In the genomic region with DNA sequence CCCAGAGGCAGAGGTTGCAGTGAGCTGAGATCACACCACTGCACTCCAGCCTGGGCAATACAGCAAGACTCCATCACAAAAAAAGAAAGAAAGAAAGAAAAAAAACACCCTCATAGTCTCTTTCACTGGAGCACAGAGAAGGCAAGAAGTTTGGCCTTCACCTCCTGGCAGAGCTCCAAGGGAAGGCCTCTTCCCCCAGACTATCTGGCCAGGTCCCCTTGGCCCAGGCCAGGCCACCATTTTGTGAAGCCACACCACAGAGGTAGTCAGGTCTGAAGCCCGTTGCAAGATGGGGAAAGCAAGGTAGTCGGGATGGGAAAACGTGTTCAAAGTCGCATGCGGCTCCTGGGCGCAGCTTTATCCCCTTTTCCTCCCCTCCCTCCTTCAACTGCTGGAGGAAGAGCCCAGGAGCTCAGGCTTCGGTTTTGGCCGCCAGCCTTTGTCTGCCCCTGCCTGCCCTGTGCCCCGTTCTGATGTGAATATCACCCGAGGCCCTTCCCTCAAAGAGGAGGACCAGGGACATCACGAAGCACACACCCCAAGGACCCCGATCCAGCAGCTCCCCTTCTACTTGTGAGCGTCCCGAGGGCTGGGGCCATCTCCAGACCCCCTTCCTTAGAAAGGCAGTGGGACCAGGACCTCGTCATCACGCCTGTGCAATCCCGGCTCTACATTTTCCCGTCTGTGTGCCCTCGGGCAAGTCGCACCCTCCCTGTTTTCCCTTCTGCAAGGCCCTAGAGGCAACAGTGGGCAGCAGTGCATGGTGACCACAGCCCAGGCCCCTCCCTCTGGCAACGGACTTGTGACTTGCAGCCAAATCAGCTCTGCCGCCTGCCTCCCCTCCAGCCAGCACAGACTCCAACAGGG, we compare ENCODE assay signal across 27 cellular contexts. TPM values are rescaled to one million over a fixed set of nuclear protein-coding genes. Genes with fewer than 3 reads are reported as not detected.
A peak's percentile ranks its signal among the peaks of the same experiment; 100 is the strongest.
DNase-seq lines count a peak whose midpoint lies in the region; ATAC-seq and TF ChIP-seq lines count a peak whose summit lies in the region.
"Had no signal": no experiment of that assay in that cellular context is flagged by ENCODE, and none has a peak within 500 bp of the region (broad histone marks: within the 10 kb centered on the region; RNA-seq: fewer than 3 reads in every experiment).

No MANE protein-coding gene starts in this region.

- H3K9me3 ChIP-seq in BLaER1 (no peaks in the 10 kb centered on the region), fibroblast of lung (ENCODE audit: control insufficient read depth, insufficient read depth, low read depth, low read length) (no peaks in the 10 kb centered on the region)
- H3K9me3 ChIP-seq: esophagus muscularis mucosa, thoracic aorta had no signal

- H3K27ac ChIP-seq in BLaER1 (peak overlapping the region; percentile 91), fibroblast of lung (ENCODE audit: insufficient read depth, low read length) (no peak overlapping the region)
- H3K27ac ChIP-seq: esophagus muscularis mucosa, parathyroid adenoma, thoracic aorta had no signal

- H3K79me2 ChIP-seq in fibroblast of lung (ENCODE audit: control insufficient read depth, insufficient read depth, low read length) = no peaks in the 10 kb centered on the region
- H3K79me2 ChIP-seq: parathyroid adenoma had no signal

- peak overlapping the region; percentile 77 for H3K9ac ChIP-seq in BLaER1
- no peak overlapping the region for H3K9ac ChIP-seq in fibroblast of lung (ENCODE audit: insufficient read depth, low read length)
- H3K9ac ChIP-seq: parathyroid adenoma had no signal

- no peak overlapping the region for H2AFZ ChIP-seq in fibroblast of lung (ENCODE audit: low read length)
- H2AFZ ChIP-seq: parathyroid adenoma had no signal

- H3K4me3 ChIP-seq in BLaER1 (peak overlapping the region; percentile 45), fibroblast of lung (replicated peaks in 1 of 4; ENCODE audit: control extremely low read depth in 1 of 4, insufficient read depth in 1 of 4, low read depth in 3 of 4, low read length in 4 of 4) (no peak overlapping the region)
- H3K4me3 ChIP-seq: dorsolateral prefrontal cortex, esophagus muscularis mucosa, thoracic aorta had no signal

- H4K20me1 ChIP-seq in BLaER1 (peaks cover 17% of the 10 kb centered on the region), fibroblast of lung (ENCODE audit: control insufficient read depth, extremely low read depth, insufficient read depth, low read length) (no peaks in the 10 kb centered on the region)

- TF ChIP-seq CTCF in fibroblast of lung (conservative IDR thresholded peaks at IDR 0.05 in 1 of 2, IDR thresholded peaks at IDR 0.05 in 1 of 2; ENCODE audit: low read depth in 1 of 2, low read length in 2 of 2) = no peak

- no peak for ATAC-seq in GM19395 (IDR thresholded peaks at IDR 0.05; ENCODE audit: unreplicated experiment)
- ATAC-seq: CD8-positive, alpha-beta T cell; left colon had no signal

- H3K27me3 ChIP-seq in BLaER1 (peaks cover 20% of the 10 kb centered on the region; the same call in 1 of the 2 replicates), fibroblast of lung (ENCODE audit: control insufficient read depth, insufficient read depth, low read length) (no peaks in the 10 kb centered on the region)
- H3K27me3 ChIP-seq: dorsolateral prefrontal cortex, esophagus muscularis mucosa had no signal

- H3K4me1 ChIP-seq in BLaER1 (peaks cover 88% of the 10 kb centered on the region), fibroblast of lung (ENCODE audit: control insufficient read depth, extremely low read depth, insufficient read depth, low read length) (no peaks in the 10 kb centered on the region)
- H3K4me1 ChIP-seq: esophagus muscularis mucosa, parathyroid adenoma had no signal

- H3K4me2 ChIP-seq in BLaER1 (peak overlapping the region; percentile 93), fibroblast of lung (ENCODE audit: extremely low read depth, insufficient read depth, low read length) (no peak overlapping the region)

- DNase-seq in NCI-H446 treated with DMSO at 0.1 percent for 48 hours (lab: John Stamatoyannopoulos, UW) = peak; percentile 64
- peak; percentile 11 to 21 for DNase-seq in fibroblast of lung (ENCODE audit: low read depth in 2 of 2)
- peak; percentile 17 for DNase-seq in midbrain (lab: John Stamatoyannopoulos, UW)
- DNase-seq in T-helper 9 cell = no peak
- no peak for DNase-seq in DMS153 treated with DMSO at 0.1 percent for 48 hours (lab: John Stamatoyannopoulos, UW; ENCODE audit: unreplicated experiment)
- no peak for DNase-seq in GM03348 (ENCODE audit: low spot score)
- DNase-seq: activated CD4-positive, alpha-beta memory T cell treated with anti-CD3 and anti-CD28 coated beads, Interleukin-2, amount 10 ng/mL, durations not matched to agents 7 days and 5 days; activated CD8-positive, alpha-beta memory T cell treated with anti-CD3 and anti-CD28 coated beads, Interleukin-2, amount 50 U/mL, for 4 hours; activated naive CD4-positive, alpha-beta T cell treated with Interleukin-2 at 50 U/mL for 16 hours; AML-193; CD8-positive, alpha-beta T cell; left colon; NCI-H1048; NCI-H1694; retina; stimulated activated CD4-positive, alpha-beta T cell treated with anti-CD3 and anti-CD28 coated beads, Interleukin-2, amount 100 ng/mL, for 24 hours; stimulated activated CD8-positive, alpha-beta memory T cell treated with anti-CD3 and anti-CD28 coated beads, Interleukin-4, amount 100 ng/mL, for 48 hours had no signal

- H3K36me3 ChIP-seq in BLaER1 (peaks cover 31% of the 10 kb centered on the region), fibroblast of lung (ENCODE audit: control insufficient read depth, insufficient read depth, low read length) (no peaks in the 10 kb centered on the region)

RNA-seq across cellular contexts. Expression of a gene that starts 17.7 kb away (rescaled TPM):
- total RNA-seq in fibroblast of lung = not detected in 2 replicates
- polyA plus RNA-seq in fibroblast of lung = not detected in 2 replicates
- 0.03 and 0.08 TPM in 2 replicates for polyA plus RNA-seq in fibroblast of lung (2012)
- polyA minus RNA-seq in fibroblast of lung (ENCODE audit: low replicate concordance) = not detected in 2 replicates
- total RNA-seq: A673; HT-29; neural crest cell; T-helper 2 cell treated with Interferon-gamma antibody and Interleukin-4, amounts not matched to agents 100 ng/mL and 5 ng/mL, for 36 hours had no signal

RNA-seq across cellular contexts. Expression of a gene that starts 29.3 kb away (rescaled TPM):
- total RNA-seq in fibroblast of lung = 18.7 and 21.6 TPM in 2 replicates
- polyA plus RNA-seq in fibroblast of lung = 13.4 and 21.0 TPM in 2 replicates
- 24.0 and 32.0 TPM in 2 replicates for polyA plus RNA-seq in fibroblast of lung (2012)
- polyA minus RNA-seq in fibroblast of lung (ENCODE audit: low replicate concordance) = 12.8 and 17.9 TPM in 2 replicates

RNA-seq across cellular contexts. Expression of a gene that starts 29.7 kb away (rescaled TPM):
- 80.4 and 117 TPM in 2 replicates for total RNA-seq in fibroblast of lung
- polyA plus RNA-seq in fibroblast of lung = 112 and 134 TPM in 2 replicates
- polyA plus RNA-seq in fibroblast of lung (2012) = 195 and 245 TPM in 2 replicates
- 75.9 and 99.8 TPM in 2 replicates for polyA minus RNA-seq in fibroblast of lung (ENCODE audit: low replicate concordance)

Comparison
In these comparisons a context has a peak if more than half of its experiments do, and no peak if none do; other contexts are left out.
1. DNase-seq: peak in NCI-H446 treated with DMSO at 0.1 percent for 48 hours (single experiment), fibroblast of lung (2 of 2) and midbrain (single experiment); none in T-helper 9 cell (single experiment), DMS153 treated with DMSO at 0.1 percent for 48 hours (single experiment) and GM03348 (single experiment).